Comparison of ENCODE assay signal across 8 cellular contexts in genomic region chr2:174485045-174485444, GRCh38. TPM values are rescaled to one million over a fixed set of nuclear protein-coding genes. Genes with fewer than 3 reads are reported as not detected.
A peak's percentile ranks its signal among the peaks of the same experiment; 100 is the strongest.
DNase-seq lines count a peak whose midpoint lies in the region; ATAC-seq, FAIRE-seq and TF ChIP-seq lines count a peak whose summit lies in the region.
"Not testable (repeated sequence)": the region's sequence is repeated elsewhere in the genome, so short reads cannot be mapped to it uniquely, and the experiment has no call there.

No MANE protein-coding gene starts in this region.

- not testable (repeated sequence) for H3K79me2 ChIP-seq in OCI-LY3 (ENCODE audit: low read length); keratinocyte (ENCODE audit: control insufficient read depth, insufficient read depth, low read length); neural progenitor cell (ENCODE audit: low read depth)

- peaks cover 3 to 21% (median 14%) of the 10 kb centered on the region in 3 donors for H3K27me3 Mint-ChIP-seq in CD14-positive monocyte (ENCODE audit: low read depth in 3 of 3)
- not testable (repeated sequence) for H3K27me3 Mint-ChIP-seq in activated CD8-positive, alpha-beta T cell treated with anti-CD3 and anti-CD28 coated beads for 36 hours; activated naive CD8-positive, alpha-beta T cell; neural progenitor cell (ENCODE audit: insufficient read depth, low read depth)

- CTCF ChIA-PET in activated CD8-positive, alpha-beta T cell treated with anti-CD3 and anti-CD28 coated beads for 36 hours (lab: Charles Lee), result interaction anchor here (1.1 to 3.9 kb wide), 8 partner anchors 11 to 215 kb away, joined by 3 to 38 read pairs (median 8); no protein-coding TSS in a partner anchor

- H3K9ac ChIP-seq in OCI-LY3 (ENCODE audit: low read length); neural progenitor cell: not testable (repeated sequence)
- H3K9ac ChIP-seq in keratinocyte (ENCODE audit: control insufficient read depth, extremely low read depth, insufficient read depth, low read length), result peak overlapping the region; percentile 82

- WGBS in suprapubic skin, result 54% methylated on average over 9 of the region's 9 CpGs

- peaks cover 23% of the 10 kb centered on the region for H3K4me1 Mint-ChIP-seq in CD14-positive monocyte
- H3K4me1 Mint-ChIP-seq in activated CD8-positive, alpha-beta T cell treated with anti-CD3 and anti-CD28 coated beads for 36 hours (ENCODE audit: low read depth), result peaks cover 37% of the 10 kb centered on the region
- peaks cover 57% of the 10 kb centered on the region for H3K4me1 Mint-ChIP-seq in activated naive CD8-positive, alpha-beta T cell (ENCODE audit: low read depth)
- not testable (repeated sequence) for H3K4me1 Mint-ChIP-seq in neural progenitor cell

- H3K9me3 ChIP-seq in OCI-LY3 (ENCODE audit: insufficient read depth, low read length); effector memory CD4-positive, alpha-beta T cell (ENCODE audit: control insufficient read depth, low read length); keratinocyte (ENCODE audit: control insufficient read depth, low read depth, low read length); neural progenitor cell (ENCODE audit: low read depth); suprapubic skin: not testable (repeated sequence)

- H3K36me3 Mint-ChIP-seq in CD14-positive monocyte, result peaks cover 3 to 20% of the 10 kb centered on the region in 2 donors
- H3K36me3 Mint-ChIP-seq in activated CD8-positive, alpha-beta T cell treated with anti-CD3 and anti-CD28 coated beads for 36 hours (ENCODE audit: low read depth), result peaks cover 12% of the 10 kb centered on the region
- not testable (repeated sequence) for H3K36me3 Mint-ChIP-seq in activated naive CD8-positive, alpha-beta T cell; neural progenitor cell

- not testable (repeated sequence) for TF ChIP-seq EP300 in suprapubic skin (IDR thresholded peaks at IDR 0.05)

- not testable (repeated sequence) for H3K9me3 Mint-ChIP-seq in CD14-positive monocyte; activated CD8-positive, alpha-beta T cell treated with anti-CD3 and anti-CD28 coated beads for 36 hours; activated naive CD8-positive, alpha-beta T cell (ENCODE audit: low read depth); neural progenitor cell

- not testable (repeated sequence) for H3K27ac Mint-ChIP-seq in CD14-positive monocyte, neural progenitor cell
- peak overlapping the region; percentile 46 for H3K27ac Mint-ChIP-seq in activated CD8-positive, alpha-beta T cell treated with anti-CD3 and anti-CD28 coated beads for 36 hours
- H3K27ac Mint-ChIP-seq in activated naive CD8-positive, alpha-beta T cell, result peak overlapping the region; percentile 30

- not testable (repeated sequence) for TF ChIP-seq POLR2A in suprapubic skin (IDR thresholded peaks at IDR 0.05)

- not testable (repeated sequence) for H3K4me3 ChIP-seq in OCI-LY3 (ENCODE audit: low read length); neural progenitor cell
- H3K4me3 ChIP-seq in effector memory CD4-positive, alpha-beta T cell (ENCODE audit: insufficient read depth, low read depth, low read length, poor library complexity, severe bottlenecking), result peak overlapping the region; percentile 90
- H3K4me3 ChIP-seq in keratinocyte (ENCODE audit: control insufficient read depth in 2 of 3, extremely low read depth in 1 of 3, insufficient read depth in 2 of 3, low read depth in 1 of 3, low read length in 3 of 3) (peak overlapping the region; percentile 9 to 82 (median 71)), suprapubic skin (peak overlapping the region; percentile 77)

- not testable (repeated sequence) for FAIRE-seq in keratinocyte (lab: Jason Lieb, UNC)

- intact Hi-C loops in CD14-positive monocyte (cut with micrococcal nuclease), result loop anchor here (5.0 to 10.0 kb wide), 2 partner anchors 37 to 200 kb away; no protein-coding TSS in a partner anchor
- intact Hi-C loops in activated CD8-positive, alpha-beta T cell treated with anti-CD3 and anti-CD28 coated beads for 36 hours (cut with micrococcal nuclease), result not testable (repeated sequence)

- not testable (repeated sequence) for H3F3A ChIP-seq in neural progenitor cell (ENCODE audit: low read depth)

- H3K27me3 ChIP-seq in OCI-LY3 (ENCODE audit: low read depth, low read length); effector memory CD4-positive, alpha-beta T cell (replicated peaks; ENCODE audit: control insufficient read depth, insufficient read depth, low read length, poor library complexity, severe bottlenecking); keratinocyte (ENCODE audit: control insufficient read depth, extremely low read depth, insufficient read depth, low read length); suprapubic skin: not testable (repeated sequence)
- peaks cover 33% of the 10 kb centered on the region for H3K27me3 ChIP-seq in neural progenitor cell

- H4K20me1 ChIP-seq in OCI-LY3 (ENCODE audit: insufficient read depth, low read length); keratinocyte (ENCODE audit: control insufficient read depth, extremely low read depth, insufficient read depth, low read length); neural progenitor cell (ENCODE audit: low read depth): not testable (repeated sequence)

- not testable (repeated sequence) for TF ChIP-seq CTCF in CD14-positive monocyte (IDR thresholded peaks at IDR 0.05); OCI-LY3 (IDR thresholded peaks at IDR 0.05; ENCODE audit: low read depth, low read length); activated CD8-positive, alpha-beta T cell treated with anti-CD3 and anti-CD28 coated beads for 36 hours (IDR thresholded peaks at IDR 0.05); keratinocyte (optimal IDR thresholded peaks at IDR 0.05 in 1 of 3, IDR thresholded peaks at IDR 0.05 in 1 of 3, conservative IDR thresholded peaks at IDR 0.05 in 1 of 3; ENCODE audit: extremely low read depth in 1 of 3, insufficient read depth in 2 of 3, low read length in 3 of 3); neural progenitor cell (IDR thresholded peaks at IDR 0.05); suprapubic skin (IDR thresholded peaks at IDR 0.05)

- not testable (repeated sequence) for DNase-seq in CD14-positive monocyte (ENCODE audit: low spot score); activated CD8-positive, alpha-beta T cell treated with anti-CD3 and anti-CD28 coated beads for 36 hours; effector memory CD4-positive, alpha-beta T cell; keratinocyte (ENCODE audit: low read depth, low spot score); neural progenitor cell (ENCODE audit: low spot score); suprapubic skin (ENCODE audit: low spot score in 2 of 2)

- H3K36me3 ChIP-seq in OCI-LY3 (replicated peaks; ENCODE audit: low read depth, low read length); keratinocyte (ENCODE audit: control insufficient read depth in 2 of 2, extremely low read depth in 1 of 2, insufficient read depth in 2 of 2, low read length in 2 of 2); neural progenitor cell; suprapubic skin: not testable (repeated sequence)
- H3K36me3 ChIP-seq in effector memory CD4-positive, alpha-beta T cell (ENCODE audit: control insufficient read depth, insufficient read depth, low read length), result peaks cover 14% of the 10 kb centered on the region

- not testable (repeated sequence) for H3K27ac ChIP-seq in OCI-LY3 (ENCODE audit: low read length); effector memory CD4-positive, alpha-beta T cell (ENCODE audit: insufficient read depth, low read length, poor library complexity, severe bottlenecking); keratinocyte (ENCODE audit: control insufficient read depth, insufficient read depth, low read length); neural progenitor cell; suprapubic skin

- dilution Hi-C loops in keratinocyte (cut with MboI; ENCODE audit: extremely low pct_ligation_motif_present, low sequenced_read_pairs), result loop anchor here (5.0 kb wide), 1 partner anchor 37 kb away; no protein-coding TSS in a partner anchor

- H3K4me1 ChIP-seq in OCI-LY3 (ENCODE audit: low read length); neural progenitor cell: not testable (repeated sequence)
- peaks cover 12% of the 10 kb centered on the region for H3K4me1 ChIP-seq in effector memory CD4-positive, alpha-beta T cell (ENCODE audit: control insufficient read depth, insufficient read depth, low read length, poor library complexity, severe bottlenecking)
- H3K4me1 ChIP-seq in keratinocyte (ENCODE audit: control insufficient read depth, extremely low read depth, insufficient read depth, low read length), result peaks cover 15% of the 10 kb centered on the region
- H3K4me1 ChIP-seq in suprapubic skin, result peaks cover 22% of the 10 kb centered on the region

- ATAC-seq in activated CD8-positive, alpha-beta T cell treated with anti-CD3 and anti-CD28 coated beads for 36 hours, result not testable (repeated sequence)

- H3K4me2 ChIP-seq in OCI-LY3 (ENCODE audit: low read length) (peak overlapping the region; percentile 98; the same call in 1 of the 2 replicates), keratinocyte (ENCODE audit: control insufficient read depth, extremely low read depth, insufficient read depth, low read depth, low read length) (peak overlapping the region; percentile 97)
- H3K4me2 ChIP-seq in neural progenitor cell, result not testable (repeated sequence)

- not testable (repeated sequence) for H2AFZ ChIP-seq in OCI-LY3 (ENCODE audit: low read depth, low read length); neural progenitor cell (replicated peaks)
- H2AFZ ChIP-seq in keratinocyte (ENCODE audit: control insufficient read depth, low read length), result peak overlapping the region; percentile 28

- POLR2A ChIA-PET in activated CD8-positive, alpha-beta T cell treated with anti-CD3 and anti-CD28 coated beads for 36 hours (lab: Charles Lee), result interaction anchor here (1.2 to 2.4 kb wide), 6 partner anchors 9 to 149 kb away, joined by 3 to 9 read pairs (median 6); no protein-coding TSS in a partner anchor

- peak overlapping the region; percentile 97 to 100 for H3K4me3 Mint-ChIP-seq in CD14-positive monocyte
- H3K4me3 Mint-ChIP-seq in activated CD8-positive, alpha-beta T cell treated with anti-CD3 and anti-CD28 coated beads for 36 hours, result peak overlapping the region; percentile 95
- peak overlapping the region; percentile 99 for H3K4me3 Mint-ChIP-seq in activated naive CD8-positive, alpha-beta T cell
- H3K4me3 Mint-ChIP-seq in neural progenitor cell, result peak overlapping the region; percentile 19

- H3K9me1 ChIP-seq in keratinocyte (ENCODE audit: control insufficient read depth, extremely low read depth, insufficient read depth, low read length), result not testable (repeated sequence)

RNA-seq across cellular contexts. Expression of gene GPR155, which starts 1.8 kb away (rescaled TPM):
- polyA plus RNA-seq in CD14-positive monocyte (1 to 10 TPM; 3.4 to 7.0 TPM), keratinocyte (9.7 to 22.0 TPM (median 15.7 TPM) in 3 replicates)
- 10 to 100 TPM; 13.3 to 15.3 TPM for total RNA-seq in activated CD8-positive, alpha-beta T cell treated with anti-CD3 and anti-CD28 coated beads for 36 hours
- 4.2 TPM for polyA plus RNA-seq in keratinocyte (2011; ENCODE audit: low read depth)
- 3.7 and 7.0 TPM in 2 replicates for polyA plus RNA-seq in keratinocyte (2011; cell fraction: cytosol; rRNA removed)
- 26.6 and 26.9 TPM in 2 replicates for polyA plus RNA-seq in keratinocyte (2011; cell fraction: nucleus; rRNA removed)
- polyA plus RNA-seq in keratinocyte (2012; ENCODE audit: low replicate concordance), result 2.8 and 6.6 TPM in 2 replicates
- 16.0 to 26.5 TPM (median 23.1 TPM) in 3 replicates for polyA minus RNA-seq in keratinocyte
- polyA minus RNA-seq in keratinocyte (2011; cell fraction: cytosol; rRNA and poly(A)+ RNA removed), result 21.7 TPM
- polyA minus RNA-seq in keratinocyte (2011; cell fraction: nucleus; rRNA and poly(A)+ RNA removed), result 21.0 and 44.7 TPM in 2 replicates
- total RNA-seq in neural progenitor cell (ENCODE audit: low replicate concordance) (0.37 and 0.43 TPM in 2 replicates), suprapubic skin (10 to 100 TPM; 20.6 to 31.2 (median 26.0) TPM)

Comparison
In these comparisons a context has a peak if more than half of its experiments do, and no peak if none do; other contexts are left out.
1. H3K4me3 Mint-ChIP-seq: peak in every context shown above with its lines; median percentile 99 in activated naive CD8-positive, alpha-beta T cell; 98 in CD14-positive monocyte; 95 in activated CD8-positive, alpha-beta T cell treated with anti-CD3 and anti-CD28 coated beads for 36 hours; 19 in neural progenitor cell.